22 cellular contexts compared by ENCODE assay signal in the genomic region with DNA sequence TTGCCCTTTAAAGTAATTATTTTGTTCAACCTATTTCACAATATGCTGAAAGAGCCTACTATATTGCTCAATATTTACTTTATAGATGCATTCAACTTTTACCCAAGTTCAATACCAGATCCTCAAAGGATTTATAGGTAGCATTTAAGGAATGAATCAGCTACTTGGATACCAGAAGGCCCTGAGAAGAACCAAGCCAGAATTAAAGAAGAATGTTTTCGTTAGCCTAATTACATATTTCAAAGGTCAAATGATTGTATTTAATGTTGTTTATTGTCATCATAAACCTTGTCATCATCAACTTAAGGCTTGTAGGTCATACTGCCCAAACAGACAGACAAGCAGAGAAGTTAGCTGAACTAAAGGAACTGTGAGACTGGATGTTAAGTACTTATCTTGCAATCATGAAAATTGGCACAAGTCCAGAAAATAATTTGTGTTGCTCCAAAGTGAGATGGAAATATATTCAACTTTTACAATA.
A peak's percentile ranks its signal among the peaks of the same experiment; 100 is the strongest.
DNase-seq lines count a peak whose midpoint lies in the region; ATAC-seq and TF ChIP-seq lines count a peak whose summit lies in the region.
"Had no signal": no experiment of that assay in that cellular context is flagged by ENCODE, and none has a peak within 500 bp of the region (broad histone marks: within the 10 kb centered on the region; RNA-seq: fewer than 3 reads in every experiment).

No MANE protein-coding gene starts in this region.

- H3K27me3 Mint-ChIP-seq in glutamatergic neuron (ENCODE audit: unreplicated experiment), result no peaks in the 10 kb centered on the region
- H3K27me3 Mint-ChIP-seq: activated CD4-positive, alpha-beta T cell treated with anti-CD3 and anti-CD28 coated beads for 36 hours; IgD-negative memory B cell; naive B cell; stimulated activated memory B cell treated with anti-CD40 and anti-IgM and Interleukin-4, amounts not matched to agents 10 μg/mL and 1 μg/mL and 100 μg/mL, for 72 hours had no signal

- no peak overlapping the region for H3K27ac Mint-ChIP-seq in glutamatergic neuron (ENCODE audit: unreplicated experiment)
- H3K27ac Mint-ChIP-seq: activated CD4-positive, alpha-beta T cell treated with anti-CD3 and anti-CD28 coated beads for 36 hours; CD14-positive monocyte; IgD-negative memory B cell; naive B cell; stimulated activated memory B cell treated with anti-CD40 and anti-IgM and Interleukin-4, amounts not matched to agents 10 μg/mL and 1 μg/mL and 100 μg/mL, for 72 hours had no signal

- no peak for TF ChIP-seq CTCF in glutamatergic neuron (IDR thresholded peaks at IDR 0.05; ENCODE audit: partially characterized antibody, unreplicated experiment)

- no peaks in the 10 kb centered on the region for H3K36me3 Mint-ChIP-seq in glutamatergic neuron (ENCODE audit: unreplicated experiment)
- H3K36me3 Mint-ChIP-seq: CD14-positive monocyte; IgD-negative memory B cell; naive B cell; stimulated activated memory B cell treated with anti-CD40 and anti-IgM and Interleukin-4, amounts not matched to agents 10 μg/mL and 1 μg/mL and 100 μg/mL, for 72 hours had no signal

- no peak overlapping the region for H3K4me3 Mint-ChIP-seq in glutamatergic neuron (ENCODE audit: unreplicated experiment)
- H3K4me3 Mint-ChIP-seq: activated CD4-positive, alpha-beta T cell treated with anti-CD3 and anti-CD28 coated beads for 36 hours; CD14-positive monocyte; IgD-negative memory B cell; naive B cell; stimulated activated memory B cell treated with anti-CD40 and anti-IgM and Interleukin-4, amounts not matched to agents 10 μg/mL and 1 μg/mL and 100 μg/mL, for 72 hours had no signal

- peaks cover 10% of the 10 kb centered on the region for H3K4me1 Mint-ChIP-seq in glutamatergic neuron (ENCODE audit: low read depth, unreplicated experiment)
- H3K4me1 Mint-ChIP-seq: activated CD4-positive, alpha-beta T cell treated with anti-CD3 and anti-CD28 coated beads for 36 hours; CD14-positive monocyte; IgD-negative memory B cell; naive B cell; stimulated activated memory B cell treated with anti-CD40 and anti-IgM and Interleukin-4, amounts not matched to agents 10 μg/mL and 1 μg/mL and 100 μg/mL, for 72 hours had no signal

- no peaks in the 10 kb centered on the region for H3K9me3 Mint-ChIP-seq in glutamatergic neuron (ENCODE audit: unreplicated experiment)
- H3K9me3 Mint-ChIP-seq: IgD-negative memory B cell; stimulated activated memory B cell treated with anti-CD40 and anti-IgM and Interleukin-4, amounts not matched to agents 10 μg/mL and 1 μg/mL and 100 μg/mL, for 72 hours had no signal

- DNase-seq in DMS 273 (lab: John Stamatoyannopoulos, UW; ENCODE audit: unreplicated experiment) (peak; percentile 10), DMS 273 treated with DMSO at 0.1 percent for 48 hours (lab: John Stamatoyannopoulos, UW) (no peak), LoVo (ENCODE audit: low spot score) (peak; percentile 80), dermis blood vessel endothelial cell (peak; percentile 7), lung microvascular endothelial cell (ENCODE audit: low read depth in 2 of 2) (peak; percentile 1 to 9), glutamatergic neuron (no peak)
- DNase-seq in activated CD4-positive, CD25-positive, alpha-beta regulatory T cell treated with anti-CD3 and anti-CD28 coated beads, Interleukin-2, amount 50 U/mL, for 72 hours, result no peak
- DNase-seq: activated CD4-positive, alpha-beta T cell treated with anti-CD3 and anti-CD28 coated beads for 36 hours; activated CD8-positive, alpha-beta memory T cell treated with anti-CD3 and anti-CD28 coated beads, Interleukin-2, amount 50 U/mL, for 4 hours; activated naive CD4-positive, alpha-beta T cell; dorsolateral prefrontal cortex; foreskin melanocyte; naive B cell; NCI-H146; NCI-H446; OCI-M1; posterior cingulate gyrus; spleen had no signal

- no peak for ATAC-seq in HG02885 (IDR thresholded peaks at IDR 0.05; ENCODE audit: poor library complexity, unreplicated experiment)
- ATAC-seq: activated CD4-positive, alpha-beta T cell treated with anti-CD3 and anti-CD28 coated beads for 36 hours; stimulated activated memory B cell treated with anti-CD40 and anti-IgM and Interleukin-4, amounts not matched to agents 10 μg/mL and 1 μg/mL and 100 μg/mL, for 72 hours had no signal

Comparison
In these comparisons a context has a peak if more than half of its experiments do, and no peak if none do; other contexts are left out.
1. DNase-seq: peak in DMS 273 (single experiment), LoVo (single experiment), dermis blood vessel endothelial cell (single experiment) and lung microvascular endothelial cell (2 of 2); none in DMS 273 treated with DMSO at 0.1 percent for 48 hours (single experiment), activated CD4-positive, CD25-positive, alpha-beta regulatory T cell treated with anti-CD3 and anti-CD28 coated beads, Interleukin-2, amount 50 U/mL, for 72 hours (single experiment) and glutamatergic neuron (single experiment).